23 cellular contexts compared by ENCODE assay signal in genomic region chr11:47487421-47487820, GRCh38. TPM values are rescaled to one million over a fixed set of nuclear protein-coding genes. Genes with fewer than 3 reads are reported as not detected.
DNase-seq lines count a peak whose midpoint lies in the region; ATAC-seq lines count a peak whose summit lies in the region.
"Had no signal": no experiment of that assay in that cellular context is flagged by ENCODE, and none has a peak within 500 bp of the region (broad histone marks: within the 10 kb centered on the region; RNA-seq: fewer than 3 reads in every experiment).

No MANE protein-coding gene starts in this region.

- no peak for ATAC-seq in activated T-cell treated with anti-CD3 and anti-CD28 coated beads, Interleukin-2, amount 50 U/mL, for 72 hours (replicated peaks in 1 of 2)
- ATAC-seq in central memory CD8-positive, alpha-beta T cell (replicated peaks; ENCODE audit: extremely low read depth, poor library complexity, severe bottlenecking), result no peak
- ATAC-seq in stimulated activated naive B cell treated with anti-CD40 and anti-IgM and Interleukin-4, amounts not matched to agents 10 μg/mL and 1 μg/mL and 100 μg/mL, for 72 hours (replicated peaks), result peak; percentile 16 to 33
- ATAC-seq: GM12878 had no signal

- DNase-seq in activated T-cell treated with anti-CD3 and anti-CD28 coated beads, Interleukin-2, amount 50 U/mL, for 72 hours, result no peak
- DNase-seq in activated T-cell treated with anti-CD3 and anti-CD28 coated beads, Interleukin-2, amount 50 U/mL, for 1 hour, result no peak
- peak; percentile 45 for DNase-seq in NCI-H69 (lab: John Stamatoyannopoulos, UW)
- DNase-seq in central memory CD8-positive, alpha-beta T cell (ENCODE audit: low spot score in 2 of 2), result no peak
- DNase-seq in stimulated activated naive B cell treated with anti-CD40 and anti-IgM and Interleukin-4, amounts not matched to agents 10 μg/mL and 1 μg/mL and 100 μg/mL, for 72 hours, result no peak
- DNase-seq in COLO829 (ENCODE audit: low spot score), result no peak
- no peak for DNase-seq in HUDEP-2 (lab: John Stamatoyannopoulos, UW; ENCODE audit: unreplicated experiment in 76 of 76)
- DNase-seq in NCI-H2196 treated with DMSO at 0.1 percent for 48 hours (lab: John Stamatoyannopoulos, UW; ENCODE audit: unreplicated experiment), result no peak
- DNase-seq: activated gamma-delta T cell treated with Interleukin-2 at 50 U/mL for 16 hours; amygdala; EL; KBM-7; NCI-H1417; NCI-H2081 treated with DMSO at 0.1 percent for 48 hours; NCI-H446; nephron progenitor cell; stimulated activated CD4-positive, alpha-beta T cell treated with anti-CD3 and anti-CD28 coated beads, Interleukin-2, amount 100 ng/mL, for 24 hours; substantia nigra; T-helper 2 cell had no signal

- no peaks in the 10 kb centered on the region for H3K27me3 Mint-ChIP-seq in activated T-cell treated with anti-CD3 and anti-CD28 coated beads, Interleukin-2, amount 50 U/mL, for 72 hours (ENCODE audit: low read depth)
- H3K27me3 Mint-ChIP-seq in central memory CD8-positive, alpha-beta T cell, result no peaks in the 10 kb centered on the region
- H3K27me3 Mint-ChIP-seq in stimulated activated naive B cell treated with anti-CD40 and anti-IgM and Interleukin-4, amounts not matched to agents 10 μg/mL and 1 μg/mL and 100 μg/mL, for 72 hours, result no peaks in the 10 kb centered on the region

- H3K4me3 Mint-ChIP-seq in activated T-cell treated with anti-CD3 and anti-CD28 coated beads, Interleukin-2, amount 50 U/mL, for 72 hours, result no peak overlapping the region
- no peak overlapping the region for H3K4me3 Mint-ChIP-seq in central memory CD8-positive, alpha-beta T cell
- H3K4me3 Mint-ChIP-seq in stimulated activated naive B cell treated with anti-CD40 and anti-IgM and Interleukin-4, amounts not matched to agents 10 μg/mL and 1 μg/mL and 100 μg/mL, for 72 hours, result no peak overlapping the region
- H3K4me3 Mint-ChIP-seq: nephron progenitor cell had no signal

- H3K9me3 Mint-ChIP-seq in activated T-cell treated with anti-CD3 and anti-CD28 coated beads, Interleukin-2, amount 50 U/mL, for 72 hours, result no peaks in the 10 kb centered on the region
- H3K9me3 Mint-ChIP-seq in central memory CD8-positive, alpha-beta T cell, result no peaks in the 10 kb centered on the region
- no peaks in the 10 kb centered on the region for H3K9me3 Mint-ChIP-seq in stimulated activated naive B cell treated with anti-CD40 and anti-IgM and Interleukin-4, amounts not matched to agents 10 μg/mL and 1 μg/mL and 100 μg/mL, for 72 hours
- H3K9me3 Mint-ChIP-seq: nephron progenitor cell had no signal

- H3K4me1 Mint-ChIP-seq in activated T-cell treated with anti-CD3 and anti-CD28 coated beads, Interleukin-2, amount 50 U/mL, for 72 hours (ENCODE audit: low read depth), result peaks cover 25% of the 10 kb centered on the region
- H3K4me1 Mint-ChIP-seq in central memory CD8-positive, alpha-beta T cell, result peaks cover 10% of the 10 kb centered on the region
- peaks cover 6 to 11% of the 10 kb centered on the region in 2 donors for H3K4me1 Mint-ChIP-seq in stimulated activated naive B cell treated with anti-CD40 and anti-IgM and Interleukin-4, amounts not matched to agents 10 μg/mL and 1 μg/mL and 100 μg/mL, for 72 hours
- H3K4me1 Mint-ChIP-seq: nephron progenitor cell had no signal

- H3K36me3 Mint-ChIP-seq in activated T-cell treated with anti-CD3 and anti-CD28 coated beads, Interleukin-2, amount 50 U/mL, for 72 hours (ENCODE audit: insufficient read depth in 2 of 2), result peaks cover 6 to 34% of the 10 kb centered on the region in 2 donors
- peaks cover 63% of the 10 kb centered on the region for H3K36me3 Mint-ChIP-seq in central memory CD8-positive, alpha-beta T cell (ENCODE audit: insufficient read depth)
- H3K36me3 Mint-ChIP-seq in stimulated activated naive B cell treated with anti-CD40 and anti-IgM and Interleukin-4, amounts not matched to agents 10 μg/mL and 1 μg/mL and 100 μg/mL, for 72 hours, result peaks cover 26 to 40% of the 10 kb centered on the region in 2 donors

- peak overlapping the region; percentile 67 for H3K27ac Mint-ChIP-seq in activated T-cell treated with anti-CD3 and anti-CD28 coated beads, Interleukin-2, amount 50 U/mL, for 72 hours
- H3K27ac Mint-ChIP-seq in central memory CD8-positive, alpha-beta T cell (ENCODE audit: low read depth), result peak overlapping the region; percentile 72
- no peak overlapping the region for H3K27ac Mint-ChIP-seq in stimulated activated naive B cell treated with anti-CD40 and anti-IgM and Interleukin-4, amounts not matched to agents 10 μg/mL and 1 μg/mL and 100 μg/mL, for 72 hours

RNA-seq across cellular contexts. Expression of gene RAPSN, which starts 38.5 kb away (rescaled TPM):
- 1 to 10 TPM in 1 of 2 donors, under 1 TPM in 1; 0.77 to 1.3 TPM for total RNA-seq in activated T-cell treated with anti-CD3 and anti-CD28 coated beads, Interleukin-2, amount 50 U/mL, for 72 hours
- total RNA-seq: HT-29, OCI-LY7, SK-MEL-5 had no signal

Comparison
In these comparisons a context has a peak if more than half of its experiments do, and no peak if none do; other contexts are left out.
1. ATAC-seq: peak in stimulated activated naive B cell treated with anti-CD40 and anti-IgM and Interleukin-4, amounts not matched to agents 10 μg/mL and 1 μg/mL and 100 μg/mL, for 72 hours (2 of 2); none in activated T-cell treated with anti-CD3 and anti-CD28 coated beads, Interleukin-2, amount 50 U/mL, for 72 hours (0 of 2) and central memory CD8-positive, alpha-beta T cell (single experiment).